Comparison of ENCODE assay signal across 26 cellular contexts in genomic region chrX:23478056-23478455, GRCh38.
"Had no signal": no experiment of that assay in that cellular context is flagged by ENCODE, and none has a peak within 500 bp of the region (broad histone marks: within the 10 kb centered on the region; RNA-seq: fewer than 3 reads in every experiment).

No MANE protein-coding gene starts in this region.

- H3K27ac Mint-ChIP-seq: activated CD4-positive, alpha-beta memory T cell treated with anti-CD3 and anti-CD28 coated beads, Interleukin-2, amount 10 ng/mL, durations not matched to agents 7 days and 5 days; activated naive CD4-positive, alpha-beta T cell treated with anti-CD3 and anti-CD28 coated beads, Interleukin-2, amount 50 U/mL, for 24 hours; activated T-cell treated with anti-CD3 and anti-CD28 coated beads, Interleukin-2, amount 50 U/mL, for 24 hours; immature natural killer cell; mesothelial cell of epicardium; nephron progenitor cell; progenitor cell of endocrine pancreas had no signal

- H3K4me3 ChIP-seq: adrenal gland, body of pancreas, esophagus squamous epithelium, lower lobe of right lung, right atrium auricular region, upper lobe of left lung had no signal

- H3K27ac ChIP-seq: adrenal gland, body of pancreas, esophagus squamous epithelium, lower lobe of right lung, right atrium auricular region, upper lobe of left lung, WERI-Rb-1 had no signal

- H3K27me3 ChIP-seq: body of pancreas, esophagus squamous epithelium, right atrium auricular region, upper lobe of left lung had no signal

- H3K9me3 Mint-ChIP-seq: activated CD4-positive, alpha-beta memory T cell treated with anti-CD3 and anti-CD28 coated beads, Interleukin-2, amount 10 ng/mL, durations not matched to agents 7 days and 5 days; activated T-cell treated with anti-CD3 and anti-CD28 coated beads, Interleukin-2, amount 50 U/mL, for 24 hours had no signal

- H3K4me1 ChIP-seq: adrenal gland, body of pancreas, esophagus squamous epithelium, lower lobe of right lung, right atrium auricular region, upper lobe of left lung had no signal

- H3K9me3 ChIP-seq: adrenal gland, body of pancreas, esophagus squamous epithelium, lower lobe of right lung, upper lobe of left lung had no signal

- H3K36me3 Mint-ChIP-seq: activated naive CD4-positive, alpha-beta T cell treated with anti-CD3 and anti-CD28 coated beads, Interleukin-2, amount 50 U/mL, for 24 hours; immature natural killer cell; mesothelial cell of epicardium had no signal

- H3K27me3 Mint-ChIP-seq: activated CD4-positive, alpha-beta memory T cell treated with anti-CD3 and anti-CD28 coated beads, Interleukin-2, amount 10 ng/mL, durations not matched to agents 7 days and 5 days; progenitor cell of endocrine pancreas had no signal

- DNase-seq: activated CD4-positive, alpha-beta memory T cell treated with anti-CD3 and anti-CD28 coated beads, Interleukin-2, amount 10 ng/mL, durations not matched to agents 7 days and 5 days; activated effector memory CD4-positive, alpha-beta T cell treated with anti-CD3 and anti-CD28 coated beads, Interleukin-2, amount 50 U/mL, for 16 hours; activated T-cell treated with anti-CD3 and anti-CD28 coated beads, Interleukin-2, amount 50 U/mL, for 24 hours; adrenal gland; body of pancreas; cortex of kidney; effector CD4-positive, alpha-beta T cell; esophagus squamous epithelium; head of caudate nucleus; immature natural killer cell; left colon; lower lobe of right lung; nephron progenitor cell; occipital lobe; small intestine; stimulated activated CD4-positive, alpha-beta T cell treated with anti-CD3 and anti-CD28 coated beads, Interleukin-4, amount 100 ng/mL, for 4 hours; stimulated activated CD8-positive, alpha-beta memory T cell treated with anti-CD3 and anti-CD28 coated beads, Interleukin-4, amount 100 ng/mL, for 48 hours; stimulated activated naive CD8-positive, alpha-beta T cell treated with anti-CD3 and anti-CD28 coated beads, Interleukin-15, Interleukin-2, amounts not matched to agents 100 U/mL and 50 U/mL, for 24 hours; upper lobe of left lung; WERI-Rb-1 had no signal

- H3K4me3 Mint-ChIP-seq: activated CD4-positive, alpha-beta memory T cell treated with anti-CD3 and anti-CD28 coated beads, Interleukin-2, amount 10 ng/mL, durations not matched to agents 7 days and 5 days; activated naive CD4-positive, alpha-beta T cell treated with anti-CD3 and anti-CD28 coated beads, Interleukin-2, amount 50 U/mL, for 24 hours; activated T-cell treated with anti-CD3 and anti-CD28 coated beads, Interleukin-2, amount 50 U/mL, for 24 hours; central memory CD8-positive, alpha-beta T cell; immature natural killer cell; mesothelial cell of epicardium; nephron progenitor cell had no signal

- H3K4me1 Mint-ChIP-seq: activated CD4-positive, alpha-beta memory T cell treated with anti-CD3 and anti-CD28 coated beads, Interleukin-2, amount 10 ng/mL, durations not matched to agents 7 days and 5 days; activated naive CD4-positive, alpha-beta T cell treated with anti-CD3 and anti-CD28 coated beads, Interleukin-2, amount 50 U/mL, for 24 hours; central memory CD8-positive, alpha-beta T cell; immature natural killer cell; nephron progenitor cell had no signal

- FAIRE-seq: frontal cortex, small intestine had no signal

- H3K36me3 ChIP-seq: adrenal gland, esophagus squamous epithelium, lower lobe of right lung, right atrium auricular region, upper lobe of left lung, WERI-Rb-1 had no signal

- ATAC-seq: body of pancreas; left colon; lower lobe of right lung; stimulated activated naive CD8-positive, alpha-beta T cell treated with anti-CD3 and anti-CD28 coated beads, Interleukin-15, Interleukin-2, amounts not matched to agents 100 U/mL and 50 U/mL, for 24 hours had no signal
